In the genomic region with DNA sequence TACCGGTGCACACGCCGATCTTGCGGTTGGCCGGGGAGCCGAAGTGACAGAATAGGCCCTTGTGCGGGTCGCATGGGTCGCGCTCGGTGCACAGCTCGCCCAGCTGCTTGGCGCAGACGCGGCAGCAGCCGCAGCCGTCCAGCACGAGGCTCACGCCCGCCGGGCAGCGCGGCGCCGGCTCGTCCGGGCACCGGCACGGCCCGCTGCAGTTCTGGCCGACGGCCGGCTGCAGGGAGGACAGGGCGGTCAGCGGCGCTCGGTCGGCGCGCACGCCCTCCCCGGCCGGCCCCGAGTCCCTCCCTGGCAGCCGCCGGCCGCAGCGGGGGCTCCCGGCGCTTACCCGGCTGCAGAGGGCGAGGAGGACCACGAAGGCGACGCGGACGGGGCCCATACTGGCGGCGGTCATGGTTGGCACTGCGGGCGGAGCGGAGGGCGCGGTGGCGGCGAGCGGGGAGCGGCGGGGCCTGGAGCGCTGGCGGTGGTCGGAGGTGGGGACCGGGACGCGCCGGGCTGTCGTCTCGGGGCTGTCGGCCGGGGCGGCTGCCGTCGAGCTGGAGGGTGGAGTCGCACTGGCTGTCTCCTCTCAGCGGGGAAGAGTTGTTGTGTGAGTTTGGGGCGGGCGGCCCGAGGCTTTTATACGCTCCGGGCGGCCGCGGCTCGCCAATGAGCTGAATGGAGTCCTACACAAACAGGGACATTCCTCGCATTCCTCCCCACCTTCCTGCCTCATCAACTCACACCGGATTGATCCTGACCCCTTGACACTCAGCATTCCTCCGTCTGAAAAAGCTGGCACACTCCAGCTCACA, we compare ENCODE assay signal across 8 cellular contexts. TPM values are rescaled to one million over a fixed set of nuclear protein-coding genes. Genes with fewer than 3 reads are reported as not detected.
DNase-seq lines count a peak whose midpoint lies in the region; ATAC-seq and TF ChIP-seq lines count a peak whose summit lies in the region.

Gene CCN2 (minus strand): TSS at position 606 of the 809 bp plus-strand sequence. CDS start 200 bp downstream, at position 406.

- no peak within 1 kb of the TSS for H3K4ac ChIP-seq in neuronal stem cell (ENCODE audit: low read length)

- peak within 1 kb of the TSS; percentile 90 for H2BK15ac ChIP-seq in neuronal stem cell (ENCODE audit: low read length)

- peak within 1 kb of the TSS; percentile 99 for H3K18ac ChIP-seq in neuronal stem cell (ENCODE audit: low read length)

- H4K91ac ChIP-seq in neuronal stem cell (ENCODE audit: low read depth, low read length, poor library complexity) = peak within 1 kb of the TSS; percentile 90

- TF ChIP-seq POLR2A in adrenal gland (IDR thresholded peaks at IDR 0.05) = peak; percentile 76 to 88

- no peaks in the 10 kb centered on the region for H3K9me3 ChIP-seq in HUES6 (ENCODE audit: control insufficient read depth, insufficient read depth, low read depth, low read length)
- H3K9me3 ChIP-seq in adrenal gland (replicated peaks in 1 of 3) = no peaks in the 10 kb centered on the region
- no peaks in the 10 kb centered on the region for H3K9me3 ChIP-seq in neuronal stem cell (replicated peaks in 1 of 2; ENCODE audit: control insufficient read depth in 2 of 2, insufficient read depth in 1 of 2, low read depth in 1 of 2, low read length in 2 of 2)

- peak within 1 kb of the TSS; percentile 54 for H4K8ac ChIP-seq in neuronal stem cell (ENCODE audit: low read depth, low read length)

- H3K36me3 ChIP-seq in HUES6 (ENCODE audit: control insufficient read depth, insufficient read depth, low read length) (peaks cover 29% of the 10 kb centered on the region), adrenal gland (replicated peaks in 1 of 2) (no peaks in the 10 kb centered on the region), neuronal stem cell (replicated peaks in 1 of 2; ENCODE audit: control insufficient read depth in 2 of 2, insufficient read depth in 2 of 2, low read length in 2 of 2) (peaks cover 10 to 38% of the 10 kb centered on the region in 2 donors)

- peak within 1 kb of the TSS; percentile 78 for H2BK120ac ChIP-seq in neuronal stem cell (ENCODE audit: low read depth, low read length)

- H3K27me3 ChIP-seq in HUES6 (ENCODE audit: control insufficient read depth, insufficient read depth, low read length) = no peaks in the 10 kb centered on the region
- H3K27me3 ChIP-seq in adrenal gland = no peaks in the 10 kb centered on the region
- no peaks in the 10 kb centered on the region for H3K27me3 ChIP-seq in neuronal stem cell (ENCODE audit: control insufficient read depth in 3 of 3, insufficient read depth in 3 of 3, low read depth in 1 of 3, low read length in 3 of 3)

- peak within 1 kb of the TSS; percentile 87 for H2AFZ ChIP-seq in neuronal stem cell (ENCODE audit: low read length)

- no peaks in the 10 kb centered on the region for H3K79me1 ChIP-seq in neuronal stem cell (ENCODE audit: low read depth, low read length)

- DNase-seq in DMS 273 (lab: John Stamatoyannopoulos, UW; ENCODE audit: unreplicated experiment) (peak; percentile 71), DMS 273 treated with DMSO at 0.1 percent for 48 hours (lab: John Stamatoyannopoulos, UW) (no peak), adrenal gland (peak; percentile 46 to 88 (median 71)), head of caudate nucleus (peak; percentile 7 to 75 (median 48)), neuronal stem cell (ENCODE audit: low spot score) (peak; percentile 96)

- peak within 1 kb of the TSS; percentile 95 for H2BK5ac ChIP-seq in neuronal stem cell (ENCODE audit: low read length)

- peak within 1 kb of the TSS; percentile 84 for H3K9ac ChIP-seq in HUES6 (ENCODE audit: low read length)
- H3K9ac ChIP-seq in neuronal stem cell (ENCODE audit: low read depth, low read length, poor library complexity) = peak within 1 kb of the TSS; percentile 98

- H2BK12ac ChIP-seq in neuronal stem cell (ENCODE audit: low read length) = peak within 1 kb of the TSS; percentile 36

- WGBS in adrenal gland, 4 donors = 0 to 2% (median 0%) methylated on average over 12 to 97 of the region's 97 CpGs
- WGBS in neuronal stem cell (ENCODE audit: extremely low coverage in 2 of 2, insufficient read length in 2 of 2, insufficient replicate concordance in 1 of 2), 2 donors = no CpG with 5 or more reads among the region's 97 CpGs

- intact Hi-C loops in adrenal gland (cut with DNase I) = no loop called here
- intact Hi-C loops in head of caudate nucleus (cut with DNase I) = loop anchor here (10.0 kb wide), 1 partner anchor 214 kb away; no protein-coding TSS in a partner anchor

- H3K14ac ChIP-seq in neuronal stem cell (ENCODE audit: low read length) = peak within 1 kb of the TSS; percentile 99

- H3K4me1 ChIP-seq in HUES6 (ENCODE audit: control insufficient read depth, insufficient read depth, low read length) = peaks cover 59% of the 10 kb centered on the region
- H3K4me1 ChIP-seq in adrenal gland (replicated peaks in 1 of 2) = peaks cover 0 to 5% of the 10 kb centered on the region in 2 donors
- H3K4me1 ChIP-seq in neuronal stem cell (ENCODE audit: control insufficient read depth in 2 of 2, insufficient read depth in 1 of 2, low read depth in 1 of 2, low read length in 2 of 2) = peaks cover 23 to 42% of the 10 kb centered on the region in 2 donors

- H2AK5ac ChIP-seq in neuronal stem cell (ENCODE audit: low read depth, low read length) = peak within 1 kb of the TSS; percentile 78

- ATAC-seq in GM21381 (IDR thresholded peaks at IDR 0.05; ENCODE audit: unreplicated experiment) (no peak), GM21367 (IDR thresholded peaks at IDR 0.05; ENCODE audit: unreplicated experiment) (no peak)

- peak within 1 kb of the TSS; percentile 69 for H3K4me2 ChIP-seq in neuronal stem cell (ENCODE audit: insufficient read depth, low read length, poor library complexity, severe bottlenecking)

- no peak for TF ChIP-seq CTCF in adrenal gland (IDR thresholded peaks at IDR 0.05)

- H3K27ac ChIP-seq in HUES6 (ENCODE audit: low read depth, low read length) (peak within 1 kb of the TSS; percentile 91), adrenal gland (peak within 1 kb of the TSS in 4 of 5 donors; percentile 35 to 94 (median 66)), neuronal stem cell (replicated peaks; ENCODE audit: low read length) (peak within 1 kb of the TSS; percentile 87)

- peak within 1 kb of the TSS; percentile 6 for H3K23ac ChIP-seq in neuronal stem cell (ENCODE audit: low read depth, low read length, poor library complexity)

- peak within 1 kb of the TSS; percentile 74 for H3K4me3 ChIP-seq in HUES6 (ENCODE audit: low read depth, low read length)
- peak within 1 kb of the TSS in 2 of 4 donors; percentile 24 to 81 for H3K4me3 ChIP-seq in adrenal gland
- H3K4me3 ChIP-seq in neuronal stem cell (ENCODE audit: low read length in 2 of 2) = peak within 1 kb of the TSS; percentile 82 to 99

RNA-seq across cellular contexts. Expression of gene CCN2, which starts in this region (rescaled TPM):
- 100 to 1,000 TPM in 1 of 8 donors, 10 to 100 TPM in 7; 21.5 to 164 (median 70.7) TPM for total RNA-seq in adrenal gland
- 10 to 100 TPM; 27.7 to 80.5 (median 29.9) TPM for polyA plus RNA-seq in adrenal gland
- polyA plus RNA-seq in neuronal stem cell (2013, experiment 1 of 2) = 69.1 TPM
- polyA plus RNA-seq in neuronal stem cell (2013, experiment 2 of 2) = 70.8 TPM
